In the genomic region with DNA sequence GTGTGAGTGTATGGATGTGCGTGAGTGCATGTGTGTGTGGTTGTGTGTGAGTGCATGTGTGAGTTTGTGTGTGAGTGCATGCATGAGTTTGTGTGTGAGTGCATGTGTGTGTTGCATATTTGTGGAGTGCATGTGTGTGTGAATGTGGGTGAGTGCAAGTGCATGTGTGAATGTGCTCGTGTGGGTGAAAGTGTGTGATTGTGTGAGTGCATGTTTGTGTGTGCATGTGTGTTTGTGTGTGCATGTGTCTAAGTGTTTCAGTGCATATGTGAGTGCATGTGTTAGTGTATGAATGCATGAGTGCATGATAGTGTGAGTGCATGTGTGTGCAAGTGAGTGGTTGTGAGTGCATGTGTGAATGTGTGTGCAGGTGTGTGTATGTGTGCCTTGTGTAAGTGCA, we compare ENCODE assay signal across 1 cellular context.
TF ChIP-seq lines count a peak whose summit lies in the region.

No MANE protein-coding gene starts in this region.

TF ChIP-seq in HepG2, 621 proteins besides CTCF, POLR2A, EP300 and RAD21:
- no peak for TF ChIP-seq PAXIP1 (CRISPR knock-in tag; conservative IDR thresholded peaks at IDR 0.05)
- TF ChIP-seq FOXP1 (IDR thresholded peaks at IDR 0.05) = peak; percentile 41; the same call in 1 of the 2 replicates
- no peak for TF ChIP-seq FOXP1 (CRISPR knock-in tag; IDR thresholded peaks at IDR 0.05)
- TF ChIP-seq, protein P1, sequence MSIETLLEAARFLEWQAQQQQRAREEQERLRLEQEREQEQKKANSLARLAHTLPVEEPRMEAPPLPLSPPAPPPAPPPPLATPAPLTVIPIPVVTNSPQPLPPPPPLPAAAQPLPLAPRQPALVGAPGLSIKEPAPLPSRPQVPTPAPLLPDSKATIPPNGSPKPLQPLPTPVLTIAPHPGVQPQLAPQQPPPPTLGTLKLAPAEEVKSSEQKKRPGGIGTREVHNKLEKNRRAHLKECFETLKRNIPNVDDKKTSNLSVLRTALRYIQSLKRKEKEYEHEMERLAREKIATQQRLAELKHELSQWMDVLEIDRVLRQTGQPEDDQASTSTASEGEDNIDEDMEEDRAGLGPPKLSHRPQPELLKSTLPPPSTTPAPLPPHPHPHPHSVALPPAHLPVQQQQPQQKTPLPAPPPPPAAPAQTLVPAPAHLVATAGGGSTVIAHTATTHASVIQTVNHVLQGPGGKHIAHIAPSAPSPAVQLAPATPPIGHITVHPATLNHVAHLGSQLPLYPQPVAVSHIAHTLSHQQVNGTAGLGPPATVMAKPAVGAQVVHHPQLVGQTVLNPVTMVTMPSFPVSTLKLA (IDR thresholded peaks at IDR 0.05) = peak; percentile 80
